8 cellular contexts compared by ENCODE assay signal in genomic region chr12:990308-990648, GRCh38. TPM values are rescaled to one million over a fixed set of nuclear protein-coding genes. Genes with fewer than 3 reads are reported as not detected.
DNase-seq lines count a peak whose midpoint lies in the region; ATAC-seq, FAIRE-seq and TF ChIP-seq lines count a peak whose summit lies in the region.

No MANE protein-coding gene starts in this region.

- 0 to 1% methylated on average over 2 to 14 of the region's 27 CpGs for WGBS in gastroesophageal sphincter (ENCODE audit: low coverage in 1 of 2), 2 donors
- WGBS in pancreas, 2 donors: 0 to 1% methylated on average over 27 of the region's 27 CpGs

- H3K9me3 ChIP-seq in gastroesophageal sphincter (no peaks in the 10 kb centered on the region), pancreas (no peaks in the 10 kb centered on the region), upper lobe of right lung (no peaks in the 10 kb centered on the region)

- H3K4me3 ChIP-seq in GM12864 (ENCODE audit: low read depth, low read length): peak overlapping the region; percentile 76
- peak overlapping the region; percentile 84 for H3K4me3 ChIP-seq in gastroesophageal sphincter
- H3K4me3 ChIP-seq in pancreas: peak overlapping the region; percentile 43 to 89 (median 69)
- peak overlapping the region; percentile 88 for H3K4me3 ChIP-seq in upper lobe of right lung

- H3K27me3 ChIP-seq in gastroesophageal sphincter: no peaks in the 10 kb centered on the region
- H3K27me3 ChIP-seq in pancreas: no peaks in the 10 kb centered on the region
- no peaks in the 10 kb centered on the region for H3K27me3 ChIP-seq in upper lobe of right lung

- TF ChIP-seq CTCF in GM12864 (IDR thresholded peaks at IDR 0.05; ENCODE audit: low read depth, low read length, missing control alignments) (no peak), gastroesophageal sphincter (IDR thresholded peaks at IDR 0.05) (no peak), pancreas (IDR thresholded peaks at IDR 0.05) (no peak), upper lobe of right lung (IDR thresholded peaks at IDR 0.05) (no peak)

- H3K36me3 ChIP-seq in gastroesophageal sphincter (no peaks in the 10 kb centered on the region), pancreas (no peaks in the 10 kb centered on the region), upper lobe of right lung (no peaks in the 10 kb centered on the region)

- H3K4me1 ChIP-seq in gastroesophageal sphincter (peaks cover 4 to 62% (median 12%) of the 10 kb centered on the region in 3 donors), pancreas (peaks cover 3 to 19% (median 15%) of the 10 kb centered on the region in 3 donors), upper lobe of right lung (peaks cover 24% of the 10 kb centered on the region)

- no peak for TF ChIP-seq EP300 in gastroesophageal sphincter (IDR thresholded peaks at IDR 0.05)

- intact Hi-C loops in pancreas (cut with DNase I) (no loop called here), upper lobe of right lung (cut with DNase I) (no loop called here)

- TF ChIP-seq POLR2A in gastroesophageal sphincter (IDR thresholded peaks at IDR 0.05): no peak

- ATAC-seq in HG02973 (IDR thresholded peaks at IDR 0.05; ENCODE audit: unreplicated experiment): peak; percentile 16
- peak; percentile 48 for ATAC-seq in gastroesophageal sphincter
- peak; percentile 59 to 75 (median 66) for ATAC-seq in pancreas
- ATAC-seq in upper lobe of right lung: peak; percentile 56

- H3K27ac ChIP-seq in gastroesophageal sphincter: peak overlapping the region; percentile 93 to 97 (median 94)
- peak overlapping the region; percentile 96 to 99 (median 98) for H3K27ac ChIP-seq in pancreas
- H3K27ac ChIP-seq in upper lobe of right lung: peak overlapping the region; percentile 98

- DNase-seq in GM12864 (ENCODE audit: low read depth) (no peak), NOMO-1 treated with dmso at 0.1 percent for 144 hours (lab: John Stamatoyannopoulos, UW; ENCODE audit: unreplicated experiment) (peak; percentile 12), activated gamma-delta T cell treated with Interleukin-2 at 50 U/mL for 16 hours (peak; percentile 33), pancreas (peak; percentile 61 to 88 (median 74)), upper lobe of right lung (peak; percentile 90), A172 (ENCODE audit: low spot score) (no peak)

- FAIRE-seq in pancreas (lab: Jason Lieb, UNC): no peak

RNA-seq across cellular contexts. Expression of gene ERC1, which starts 0.7 kb away (rescaled TPM):
- total RNA-seq in gastroesophageal sphincter: 10 to 100 TPM; 38.3 to 80.2 (median 58.4) TPM
- 10 to 100 TPM; 17.9 to 41.4 (median 21.4) TPM for total RNA-seq in pancreas
- 1 to 10 TPM; 4.1 to 5.5 TPM for polyA plus RNA-seq in pancreas
- total RNA-seq in upper lobe of right lung: 54.3 TPM
- 7.7 and 8.0 TPM in 2 replicates for total RNA-seq in A172 (2014; rRNA removed; shearing (Covaris generic))

RNA-seq across cellular contexts. Expression of gene RAD52, which starts 40.8 kb away (rescaled TPM):
- total RNA-seq in gastroesophageal sphincter (10 to 100 TPM in 3 of 4 donors, 1 to 10 TPM in 1; 10.0 to 17.7 (median 13.5) TPM), pancreas (10 to 100 TPM in 1 of 6 donors, 1 to 10 TPM in 5; 5.0 to 11.8 (median 6.5) TPM), upper lobe of right lung (13.3 TPM)
- polyA plus RNA-seq in pancreas: 10 to 100 TPM; 13.3 to 15.5 TPM
- total RNA-seq in A172 (2014; rRNA removed; shearing (Covaris generic)): 5.1 and 5.3 TPM in 2 replicates

Comparison
In these comparisons a context has a peak if more than half of its experiments do, and no peak if none do; other contexts are left out.
1. DNase-seq: peak in NOMO-1 treated with dmso at 0.1 percent for 144 hours (single experiment), activated gamma-delta T cell treated with Interleukin-2 at 50 U/mL for 16 hours (single experiment), pancreas (6 of 6) and upper lobe of right lung (single experiment); none in GM12864 (single experiment) and A172 (single experiment).
2. Peak in every context shown above with its lines, with median percentiles within 50 percentile points of each other: H3K4me3 ChIP-seq, ATAC-seq and H3K27ac ChIP-seq.